In the genomic region with DNA sequence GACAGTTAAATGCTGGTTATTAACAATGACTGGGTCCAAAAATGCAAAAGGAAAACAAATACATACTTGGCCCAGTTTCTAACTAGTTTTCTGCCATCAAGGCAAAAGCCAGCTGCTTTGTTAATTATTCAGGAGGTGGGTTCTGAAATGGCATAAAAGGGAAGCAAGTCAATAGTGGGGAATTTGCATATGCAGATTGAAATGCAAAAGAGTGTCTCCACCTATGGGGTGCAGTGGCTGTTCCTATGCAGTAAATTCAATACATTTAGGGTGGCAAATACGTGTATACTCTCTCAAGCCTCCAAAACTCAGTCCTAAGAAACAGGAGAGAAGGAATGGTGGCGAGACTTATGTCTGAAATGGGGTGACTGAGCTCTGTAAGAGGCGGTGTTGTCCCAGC, we compare ENCODE assay signal across 18 cellular contexts. TPM values are rescaled to one million over a fixed set of nuclear protein-coding genes. Genes with fewer than 3 reads are reported as not detected.
DNase-seq lines count a peak whose midpoint lies in the region; ATAC-seq and TF ChIP-seq lines count a peak whose summit lies in the region.
"Had no signal": no experiment of that assay in that cellular context is flagged by ENCODE, and none has a peak within 500 bp of the region (broad histone marks: within the 10 kb centered on the region; RNA-seq: fewer than 3 reads in every experiment).

No MANE protein-coding gene starts in this region.

- DNase-seq in GM23338 (ENCODE audit: low spot score) (no peak), NCI-H526 (lab: John Stamatoyannopoulos, UW) (peak; percentile 71 to 85), WTC11 (ENCODE audit: low spot score) (no peak), epidermal melanocyte (ENCODE audit: insufficient read length, low spot score) (no peak), cerebellar nuclear complex (lab: John Stamatoyannopoulos, UW) (no peak)
- DNase-seq: AML-193; Caco-2; CD4-positive, alpha-beta T cell; HCEC 1CT; IMR-90 had no signal

- H3K4me2 ChIP-seq in GM23338: no peak overlapping the region
- H3K4me2 ChIP-seq: A549 had no signal

- no peaks in the 10 kb centered on the region; the same call in 1 of the 2 replicates for H4K20me1 ChIP-seq in GM23338 (replicated peaks; ENCODE audit: insufficient read depth)

- H3K9ac ChIP-seq in iPS-20b (ENCODE audit: low read depth, low read length): no peak overlapping the region

- H3K27me3 ChIP-seq in GM23338 (ENCODE audit: insufficient read depth) (no peaks in the 10 kb centered on the region), iPS-20b (ENCODE audit: insufficient read depth, low read length) (no peaks in the 10 kb centered on the region)

- CTCF ChIA-PET in WTC11 (lab: Charles Lee): interaction anchor here (1.4 kb wide), 1 partner anchor 69 kb away, joined by 3 read pairs; no protein-coding TSS in a partner anchor

- H2AFZ ChIP-seq in GM23338: no peak overlapping the region

- H3K9me3 Mint-ChIP-seq in GM23338 (no peaks in the 10 kb centered on the region), WTC11 (no peaks in the 10 kb centered on the region)
- H3K9me3 Mint-ChIP-seq: CD4-positive, alpha-beta T cell had no signal

- peaks cover 34% of the 10 kb centered on the region for H3K4me1 Mint-ChIP-seq in GM23338
- peaks cover 31% of the 10 kb centered on the region for H3K4me1 Mint-ChIP-seq in WTC11

- no peak overlapping the region for H3K27ac ChIP-seq in GM23338 (ENCODE audit: low read depth)
- no peak overlapping the region for H3K27ac ChIP-seq in iPS-20b (ENCODE audit: low read length)
- H3K27ac ChIP-seq: 22Rv1, A549, C4-2B had no signal

- no peak overlapping the region for H3K4me3 Mint-ChIP-seq in GM23338
- no peak overlapping the region for H3K4me3 Mint-ChIP-seq in WTC11
- H3K4me3 Mint-ChIP-seq: CD4-positive, alpha-beta T cell had no signal

- H3K36me3 Mint-ChIP-seq in GM23338 (ENCODE audit: low read depth) (peaks cover 51% of the 10 kb centered on the region), WTC11 (peaks cover 53% of the 10 kb centered on the region)

- no peak for TF ChIP-seq CTCF in GM23338 (conservative IDR thresholded peaks at IDR 0.05; ENCODE audit: low read depth in 2 of 2)
- TF ChIP-seq CTCF in WTC11 (IDR thresholded peaks at IDR 0.05): no peak

- peak; percentile 60 for ATAC-seq in GM23338
- ATAC-seq in WTC11: no peak; the same call in none of the 2 replicates
- no peak for ATAC-seq in GM18861 (IDR thresholded peaks at IDR 0.05; ENCODE audit: unreplicated experiment)
- ATAC-seq: A549, K562 had no signal

- H3K36me3 ChIP-seq in GM23338 (ENCODE audit: insufficient read depth): peaks cover 11% of the 10 kb centered on the region; the same call in 1 of the 2 replicates
- H3K36me3 ChIP-seq in iPS-20b (ENCODE audit: insufficient read depth, low read depth, low read length): peaks cover 85% of the 10 kb centered on the region

- no peaks in the 10 kb centered on the region for H3K9me3 ChIP-seq in iPS-20b (ENCODE audit: insufficient read depth, low read depth, low read length)
- H3K9me3 ChIP-seq: A549, Caco-2 had no signal

- H3K4me1 ChIP-seq in GM23338 (ENCODE audit: insufficient read depth) (peaks cover 13% of the 10 kb centered on the region; the same call in 1 of the 2 replicates), iPS-20b (ENCODE audit: insufficient read depth, low read length) (peaks cover 9% of the 10 kb centered on the region)
- H3K4me1 ChIP-seq: A549, Caco-2 had no signal

- H3K4me3 ChIP-seq in GM23338 (no peak overlapping the region), iPS-20b (ENCODE audit: low read length) (peak overlapping the region; percentile 13; the same call in 1 of the 2 replicates)
- H3K4me3 ChIP-seq: A549, K562 had no signal

- no peaks in the 10 kb centered on the region for H3K79me2 ChIP-seq in GM23338 (replicated peaks; ENCODE audit: insufficient read depth)

- H3K27me3 Mint-ChIP-seq in GM23338 (ENCODE audit: insufficient read depth, low read depth, poor library complexity) (peaks cover 7% of the 10 kb centered on the region), WTC11 (ENCODE audit: low read depth) (no peaks in the 10 kb centered on the region)
- H3K27me3 Mint-ChIP-seq: CD4-positive, alpha-beta T cell had no signal

- POLR2A ChIA-PET in WTC11 (lab: Charles Lee): no interaction called here

- no peaks in the 10 kb centered on the region for H3K9me2 ChIP-seq in GM23338 (ENCODE audit: insufficient read depth)

- no peak overlapping the region for H3K27ac Mint-ChIP-seq in GM23338
- peak overlapping the region; percentile 46 for H3K27ac Mint-ChIP-seq in WTC11
- H3K27ac Mint-ChIP-seq: CD4-positive, alpha-beta T cell had no signal

- 0 out of 2 replicates have a peak, but pooled peaks cover 3% of the 10 kb centered on the region for H3F3A ChIP-seq in GM23338 (replicated peaks; ENCODE audit: low read depth)

TF ChIP-seq in GM23338, 12 proteins besides CTCF, POLR2A, EP300 and RAD21 (continues in another document):
- TF ChIP-seq JUNB (IDR thresholded peaks at IDR 0.05; ENCODE audit: unreplicated experiment) (no peak), CREB1 (CRISPR knock-in tag; IDR thresholded peaks at IDR 0.05; ENCODE audit: low read depth) (no peak)
- TF ChIP-seq, protein P1, sequence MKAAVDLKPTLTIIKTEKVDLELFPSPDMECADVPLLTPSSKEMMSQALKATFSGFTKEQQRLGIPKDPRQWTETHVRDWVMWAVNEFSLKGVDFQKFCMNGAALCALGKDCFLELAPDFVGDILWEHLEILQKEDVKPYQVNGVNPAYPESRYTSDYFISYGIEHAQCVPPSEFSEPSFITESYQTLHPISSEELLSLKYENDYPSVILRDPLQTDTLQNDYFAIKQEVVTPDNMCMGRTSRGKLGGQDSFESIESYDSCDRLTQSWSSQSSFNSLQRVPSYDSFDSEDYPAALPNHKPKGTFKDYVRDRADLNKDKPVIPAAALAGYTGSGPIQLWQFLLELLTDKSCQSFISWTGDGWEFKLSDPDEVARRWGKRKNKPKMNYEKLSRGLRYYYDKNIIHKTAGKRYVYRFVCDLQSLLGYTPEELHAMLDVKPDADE (IDR thresholded peaks at IDR 0.05): no peak

TF ChIP-seq in WTC11, 78 proteins besides CTCF, POLR2A, EP300 and RAD21:
- TF ChIP-seq OVOL2 (CRISPR knock-in tag; IDR thresholded peaks at IDR 0.05; ENCODE audit: borderline replicate concordance) (no peak), TEAD1 (CRISPR knock-in tag; IDR thresholded peaks at IDR 0.05) (no peak)
- TF ChIP-seq, protein P2, sequence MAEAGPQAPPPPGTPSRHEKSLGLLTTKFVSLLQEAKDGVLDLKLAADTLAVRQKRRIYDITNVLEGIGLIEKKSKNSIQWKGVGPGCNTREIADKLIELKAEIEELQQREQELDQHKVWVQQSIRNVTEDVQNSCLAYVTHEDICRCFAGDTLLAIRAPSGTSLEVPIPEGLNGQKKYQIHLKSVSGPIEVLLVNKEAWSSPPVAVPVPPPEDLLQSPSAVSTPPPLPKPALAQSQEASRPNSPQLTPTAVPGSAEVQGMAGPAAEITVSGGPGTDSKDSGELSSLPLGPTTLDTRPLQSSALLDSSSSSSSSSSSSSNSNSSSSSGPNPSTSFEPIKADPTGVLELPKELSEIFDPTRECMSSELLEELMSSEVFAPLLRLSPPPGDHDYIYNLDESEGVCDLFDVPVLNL (CRISPR knock-in tag; IDR thresholded peaks at IDR 0.05; ENCODE audit: borderline replicate concordance, low read depth): no peak
TF ChIP-seq in WTC11: peak in this region for 0.

RNA-seq across cellular contexts. Expression of a gene that starts 33.4 kb away (rescaled TPM):
- not detected in 2 replicates for total RNA-seq in GM23338 (2014; rRNA removed; shearing (Covaris generic))
- not detected in 2 replicates for polyA plus RNA-seq in GM23338 (2016; fragmentation: Nextera tagmentation; extraction: Ambion mirVana)
- 0.15 to 0.16 TPM in 2 of 3 replicates, not detected in the other for total RNA-seq in WTC11 (2021)
- total RNA-seq: Caco-2; CD4-positive, alpha-beta T cell; H4; IMR-90; K562 had no signal
- polyA plus RNA-seq: A549, BJ, IMR-90, K562 had no signal

RNA-seq across cellular contexts. Expression of a gene that starts 54.0 kb away (rescaled TPM):
- total RNA-seq in GM23338 (2014; rRNA removed; shearing (Covaris generic)): 21.6 and 23.5 TPM in 2 replicates
- 11.6 and 14.8 TPM in 2 replicates for polyA plus RNA-seq in GM23338 (2016; fragmentation: Nextera tagmentation; extraction: Ambion mirVana)
- total RNA-seq in WTC11 (2021): 24.0 to 26.2 TPM (median 24.7 TPM) in 3 replicates

RNA-seq across cellular contexts. Expression of a gene that starts 54.4 kb away (rescaled TPM):
- total RNA-seq in GM23338 (2014; rRNA removed; shearing (Covaris generic)): 39.6 and 41.6 TPM in 2 replicates
- 9.5 and 9.8 TPM in 2 replicates for polyA plus RNA-seq in GM23338 (2016; fragmentation: Nextera tagmentation; extraction: Ambion mirVana)
- total RNA-seq in WTC11 (2021): 28.5 to 31.6 TPM (median 29.1 TPM) in 3 replicates

Comparison
In these comparisons a context has a peak if more than half of its experiments do, and no peak if none do; other contexts are left out.
1. DNase-seq: peak in NCI-H526 (2 of 2); none in GM23338 (single experiment), WTC11 (single experiment), epidermal melanocyte (single experiment) and cerebellar nuclear complex (0 of 2).